In the genomic region with DNA sequence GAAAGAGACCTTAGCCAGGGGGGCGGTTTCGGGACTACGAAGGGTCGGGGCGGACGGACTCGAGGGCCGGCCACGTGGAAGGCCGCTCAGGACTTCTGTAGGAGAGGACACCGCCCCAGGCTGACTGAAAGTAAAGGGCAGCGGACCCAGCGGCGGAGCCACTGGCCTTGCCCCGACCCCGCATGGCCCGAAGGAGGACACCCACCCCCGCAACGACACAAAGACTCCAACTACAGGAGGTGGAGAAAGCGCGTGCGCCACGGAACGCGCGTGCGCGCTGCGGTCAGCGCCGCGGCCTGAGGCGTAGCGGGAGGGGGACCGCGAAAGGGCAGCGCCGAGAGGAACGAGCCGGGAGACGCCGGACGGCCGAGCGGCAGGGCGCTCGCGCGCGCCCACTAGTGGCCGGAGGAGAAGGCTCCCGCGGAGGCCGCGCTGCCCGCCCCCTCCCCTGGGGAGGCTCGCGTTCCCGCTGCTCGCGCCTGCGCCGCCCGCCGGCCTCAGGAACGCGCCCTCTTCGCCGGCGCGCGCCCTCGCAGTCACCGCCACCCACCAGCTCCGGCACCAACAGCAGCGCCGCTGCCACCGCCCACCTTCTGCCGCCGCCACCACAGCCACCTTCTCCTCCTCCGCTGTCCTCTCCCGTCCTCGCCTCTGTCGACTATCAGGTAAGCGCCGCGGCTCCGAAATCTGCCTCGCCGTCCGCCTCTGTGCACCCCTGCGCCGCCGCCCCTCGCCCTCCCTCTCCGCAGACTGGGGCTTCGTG, we compare ENCODE assay signal across 8 cellular contexts. TPM values are rescaled to one million over a fixed set of nuclear protein-coding genes. Genes with fewer than 3 reads are reported as not detected.
DNase-seq lines count a peak whose midpoint lies in the region; ATAC-seq and TF ChIP-seq lines count a peak whose summit lies in the region.

Gene MAPT, plus strand, starts transcription at position 533 of the 763 bp plus-strand sequence. CDS start 67,784 bp downstream, outside the sequence.

- no peaks in the 10 kb centered on the region for H3K36me3 Mint-ChIP-seq in naive thymus-derived CD8-positive, alpha-beta T cell
- peaks cover 7% of the 10 kb centered on the region for H3K36me3 Mint-ChIP-seq in stimulated activated effector memory CD8-positive, alpha-beta T cell treated with anti-CD3 and anti-CD28 coated beads, Interleukin-12 subunit alpha, Interleukin-12 subunit beta, amount 100 ng/mL, for 72 hours

- H3K4me3 ChIP-seq in BE2C (ENCODE audit: low read depth, low read length), result peak within 1 kb of the TSS; percentile 85
- peak within 1 kb of the TSS; percentile 65 for H3K4me3 ChIP-seq in fibroblast of pulmonary artery (replicated peaks; ENCODE audit: low read depth, low read length)

- H3K4me1 ChIP-seq in BE2C, result no peaks in the 10 kb centered on the region

- peak; percentile 38 for ATAC-seq in GM19468 (IDR thresholded peaks at IDR 0.05; ENCODE audit: extremely low read depth, unreplicated experiment)
- peak; percentile 80 to 82 for ATAC-seq in naive thymus-derived CD8-positive, alpha-beta T cell
- peak; percentile 93 for ATAC-seq in stimulated activated effector memory CD8-positive, alpha-beta T cell treated with anti-CD3 and anti-CD28 coated beads, Interleukin-12 subunit alpha, Interleukin-12 subunit beta, amount 100 ng/mL, for 72 hours

- peak within 1 kb of the TSS in 7 of 10 donors; percentile 28 to 92 (median 59) for H3K27ac Mint-ChIP-seq in naive thymus-derived CD8-positive, alpha-beta T cell
- H3K27ac Mint-ChIP-seq in stimulated activated effector memory CD8-positive, alpha-beta T cell treated with anti-CD3 and anti-CD28 coated beads, Interleukin-12 subunit alpha, Interleukin-12 subunit beta, amount 100 ng/mL, for 72 hours, result peak within 1 kb of the TSS; percentile 26

- peak within 1 kb of the TSS; percentile 81 to 93 (median 90) for H3K4me3 Mint-ChIP-seq in naive thymus-derived CD8-positive, alpha-beta T cell
- H3K4me3 Mint-ChIP-seq in stimulated activated effector memory CD8-positive, alpha-beta T cell treated with anti-CD3 and anti-CD28 coated beads, Interleukin-12 subunit alpha, Interleukin-12 subunit beta, amount 100 ng/mL, for 72 hours, result peak within 1 kb of the TSS; percentile 74

- TF ChIP-seq CTCF in BE2C (IDR thresholded peaks at IDR 0.05; ENCODE audit: low read depth, low read length), result peak; percentile 67
- peak; percentile 42 for TF ChIP-seq CTCF in fibroblast of pulmonary artery (IDR thresholded peaks at IDR 0.05; ENCODE audit: low read length, missing control alignments)

- H3K27me3 Mint-ChIP-seq in naive thymus-derived CD8-positive, alpha-beta T cell, result peaks cover 11 to 21% (median 21%) of the 10 kb centered on the region in 5 donors

- no peaks in the 10 kb centered on the region for H3K9me3 Mint-ChIP-seq in naive thymus-derived CD8-positive, alpha-beta T cell
- no peaks in the 10 kb centered on the region for H3K9me3 Mint-ChIP-seq in stimulated activated effector memory CD8-positive, alpha-beta T cell treated with anti-CD3 and anti-CD28 coated beads, Interleukin-12 subunit alpha, Interleukin-12 subunit beta, amount 100 ng/mL, for 72 hours

- POLR2A ChIA-PET in naive thymus-derived CD8-positive, alpha-beta T cell (lab: Charles Lee), result interaction anchor here (0.6 kb wide), 1 partner anchor 19 kb away, joined by 3 read pairs; no protein-coding TSS in a partner anchor

- H3K9me3 ChIP-seq in BE2C, result no peaks in the 10 kb centered on the region

- no peaks in the 10 kb centered on the region for H3K36me3 ChIP-seq in BE2C

- H3K4me1 Mint-ChIP-seq in naive thymus-derived CD8-positive, alpha-beta T cell, result peaks cover 4 to 31% (median 20%) of the 10 kb centered on the region in 4 donors
- H3K4me1 Mint-ChIP-seq in stimulated activated effector memory CD8-positive, alpha-beta T cell treated with anti-CD3 and anti-CD28 coated beads, Interleukin-12 subunit alpha, Interleukin-12 subunit beta, amount 100 ng/mL, for 72 hours, result no peaks in the 10 kb centered on the region

- H3K27me3 ChIP-seq in BE2C, result peaks cover 4% of the 10 kb centered on the region

- peak; percentile 94 for DNase-seq in BE2C
- peak; percentile 62 to 76 for DNase-seq in Kasumi-1 (lab: John Stamatoyannopoulos, UW)
- peak; percentile 76 for DNase-seq in RPMI7951 (ENCODE audit: low read depth)
- DNase-seq in activated effector memory CD4-positive, alpha-beta T cell treated with Interleukin-2 at 50 U/mL for 16 hours, result peak; percentile 73
- DNase-seq in fibroblast of pulmonary artery (ENCODE audit: low read depth), result peak; percentile 94
- peak; percentile 65 to 81 (median 78) for DNase-seq in naive thymus-derived CD8-positive, alpha-beta T cell
- DNase-seq in stimulated activated effector memory CD8-positive, alpha-beta T cell treated with anti-CD3 and anti-CD28 coated beads, Interleukin-12 subunit alpha, Interleukin-12 subunit beta, amount 100 ng/mL, for 72 hours (ENCODE audit: low spot score in 2 of 2), result peak; percentile 88 to 91

RNA-seq across cellular contexts. Expression of gene MAPT, which starts in this region (rescaled TPM):
- polyA plus RNA-seq in BE2C (2012; ENCODE audit: insufficient read depth, insufficient read length, low read depth), result 43.2 TPM
- total RNA-seq in RPMI7951 (2014; rRNA removed; shearing (Covaris generic)), result 0.10 and 0.12 TPM in 2 replicates
- total RNA-seq in naive thymus-derived CD8-positive, alpha-beta T cell, result under 1 TPM; 0.69 to 0.86 TPM
- under 1 TPM; 0.14 to 0.33 (median 0.21) TPM for polyA plus RNA-seq in naive thymus-derived CD8-positive, alpha-beta T cell

Comparison
In these comparisons a context has a peak if more than half of its experiments do, and no peak if none do; other contexts are left out.
1. Peak in every context shown above with its lines: DNase-seq, ATAC-seq and H3K4me3 ChIP-seq.
2. Peak in DNase-seq in RPMI7951; RNA of the gene not detected or under 1 TPM.
3. Peak in DNase-seq and ATAC-seq in naive thymus-derived CD8-positive, alpha-beta T cell; RNA of the gene not detected or under 1 TPM.
4. ATAC-seq: peak in every context shown above with its lines; median percentile 93 in stimulated activated effector memory CD8-positive, alpha-beta T cell treated with anti-CD3 and anti-CD28 coated beads, Interleukin-12 subunit alpha, Interleukin-12 subunit beta, amount 100 ng/mL, for 72 hours; 81 in naive thymus-derived CD8-positive, alpha-beta T cell; 38 in GM19468.